In genomic region chr10:112344261-112344660, GRCh38 we compare ENCODE assay signal across 18 cellular contexts.
"Had no signal": no experiment of that assay in that cellular context is flagged by ENCODE, and none has a peak within 500 bp of the region (broad histone marks: within the 10 kb centered on the region; RNA-seq: fewer than 3 reads in every experiment).

No MANE protein-coding gene starts in this region.

- DNase-seq: activated CD4-positive, alpha-beta T cell treated with anti-CD3 and anti-CD28 coated beads for 1 hour; activated CD8-positive, alpha-beta memory T cell treated with anti-CD3 and anti-CD28 coated beads for 24 hours; activated CD8-positive, alpha-beta memory T cell treated with anti-CD3 and anti-CD28 coated beads, Interleukin-2, amount 50 U/mL, for 48 hours; activated effector memory CD4-positive, alpha-beta T cell treated with Interleukin-2 at 50 U/mL for 16 hours; activated naive CD4-positive, alpha-beta T cell treated with anti-CD3 and anti-CD28 coated beads, Interleukin-2, amount 10 ng/mL, durations not matched to agents 7 days and 5 days; activated T-cell treated with anti-CD3 and anti-CD28 coated beads, Interleukin-2, amount 50 U/mL, for 48 hours; aorta; dermis blood vessel endothelial cell; effector memory CD4-positive, alpha-beta T cell; naive B cell; pancreas; spleen; stimulated activated naive B cell treated with anti-CD40 and anti-IgM and Interleukin-4, amounts not matched to agents 10 μg/mL and 1 μg/mL and 100 μg/mL, for 72 hours; SW 1271; thyroid gland; WERI-Rb-1 had no signal

- H3K36me3 Mint-ChIP-seq: activated naive CD4-positive, alpha-beta T cell treated with anti-CD3 and anti-CD28 coated beads, Interleukin-2, amount 10 ng/mL, durations not matched to agents 7 days and 5 days; naive B cell; stimulated activated naive B cell treated with anti-CD40 and anti-IgM and Interleukin-4, amounts not matched to agents 10 μg/mL and 1 μg/mL and 100 μg/mL, for 72 hours had no signal

- ATAC-seq: pancreas; stimulated activated naive B cell treated with anti-CD40 and anti-IgM and Interleukin-4, amounts not matched to agents 10 μg/mL and 1 μg/mL and 100 μg/mL, for 72 hours had no signal

- H3K27ac Mint-ChIP-seq: activated naive CD4-positive, alpha-beta T cell treated with anti-CD3 and anti-CD28 coated beads, Interleukin-2, amount 10 ng/mL, durations not matched to agents 7 days and 5 days; stimulated activated naive B cell treated with anti-CD40 and anti-IgM and Interleukin-4, amounts not matched to agents 10 μg/mL and 1 μg/mL and 100 μg/mL, for 72 hours had no signal

- H3K4me3 ChIP-seq: breast epithelium, hepatocyte, pancreas, spleen, thyroid gland had no signal

- H3K36me3 ChIP-seq: breast epithelium, pancreas, spleen, thyroid gland, WERI-Rb-1 had no signal

- H3K27me3 ChIP-seq: breast epithelium, hepatocyte, pancreas, spleen, thyroid gland had no signal

- H3K9me3 Mint-ChIP-seq: activated naive CD4-positive, alpha-beta T cell treated with anti-CD3 and anti-CD28 coated beads, Interleukin-2, amount 10 ng/mL, durations not matched to agents 7 days and 5 days had no signal

- H3K4me3 Mint-ChIP-seq: activated naive CD4-positive, alpha-beta T cell treated with anti-CD3 and anti-CD28 coated beads, Interleukin-2, amount 10 ng/mL, durations not matched to agents 7 days and 5 days; naive B cell; stimulated activated naive B cell treated with anti-CD40 and anti-IgM and Interleukin-4, amounts not matched to agents 10 μg/mL and 1 μg/mL and 100 μg/mL, for 72 hours had no signal

- H3K4me1 Mint-ChIP-seq: activated naive CD4-positive, alpha-beta T cell treated with anti-CD3 and anti-CD28 coated beads, Interleukin-2, amount 10 ng/mL, durations not matched to agents 7 days and 5 days; naive B cell had no signal

- H3K27me3 Mint-ChIP-seq: activated naive CD4-positive, alpha-beta T cell treated with anti-CD3 and anti-CD28 coated beads, Interleukin-2, amount 10 ng/mL, durations not matched to agents 7 days and 5 days had no signal
